In genomic region chr6:164106345-164106769, GRCh38 we compare ENCODE assay signal across 1 cellular context.
TF ChIP-seq lines count a peak whose summit lies in the region.

No MANE protein-coding gene starts in this region.

TF ChIP-seq in K562, 482 proteins besides CTCF, POLR2A, EP300 and RAD21 (continued from another document and continues in another):
- TF ChIP-seq RREB1 (CRISPR knock-in tag; IDR thresholded peaks at IDR 0.05) = peak; percentile 75
- TF ChIP-seq ZNF395 (CRISPR knock-in tag; IDR thresholded peaks at IDR 0.05) = no peak
- TF ChIP-seq FOXA1 (IDR thresholded peaks at IDR 0.05; ENCODE audit: borderline replicate concordance) = no peak
- TF ChIP-seq KLF16 (IDR thresholded peaks at IDR 0.05) = no peak; the same call in 1 of the 2 replicates
- no peak for TF ChIP-seq TARDBP (IDR thresholded peaks at IDR 0.05)
- no peak for TF ChIP-seq ZNF655 (CRISPR knock-in tag; IDR thresholded peaks at IDR 0.05)
- TF ChIP-seq NRF1 (conservative IDR thresholded peaks at IDR 0.05 in 1 of 2, IDR thresholded peaks at IDR 0.05 in 1 of 2) = no peak
- TF ChIP-seq ZNF384 (IDR thresholded peaks at IDR 0.05; ENCODE audit: low read depth, low read length) = no peak
- no peak for TF ChIP-seq GABPB1 (CRISPR knock-in tag; IDR thresholded peaks at IDR 0.05)
- no peak for TF ChIP-seq ATF3 (IDR thresholded peaks at IDR 0.05)
- no peak for TF ChIP-seq ATF3 (CRISPR knock-in tag; conservative IDR thresholded peaks at IDR 0.05)
- TF ChIP-seq HDGF (IDR thresholded peaks at IDR 0.05) = no peak
- TF ChIP-seq MBD2 (IDR thresholded peaks at IDR 0.05; ENCODE audit: borderline replicate concordance, low read depth) = no peak
- TF ChIP-seq RNF2 (IDR thresholded peaks at IDR 0.05) = 0 out of 2 replicates have a peak, but pooled peaks have one; percentile 16
- no peak for TF ChIP-seq BRD4 (IDR thresholded peaks at IDR 0.05)
- TF ChIP-seq XRCC5 (IDR thresholded peaks at IDR 0.05; ENCODE audit: low read depth, low read length) = no peak
- TF ChIP-seq TRIM25 (IDR thresholded peaks at IDR 0.05; ENCODE audit: borderline replicate concordance) = no peak
- no peak for TF ChIP-seq GABPA (tag; conservative IDR thresholded peaks at IDR 0.05; ENCODE audit: low read depth)
- no peak for TF ChIP-seq SFPQ (IDR thresholded peaks at IDR 0.05; ENCODE audit: low read depth, low read length)
- TF ChIP-seq LCOR (CRISPR knock-in tag; IDR thresholded peaks at IDR 0.05) = no peak
- no peak for TF ChIP-seq POLR2H (tag; IDR thresholded peaks at IDR 0.05; ENCODE audit: low read depth)
- TF ChIP-seq STAG1 (CRISPR knock-in tag; IDR thresholded peaks at IDR 0.05; ENCODE audit: borderline replicate concordance) = peak; percentile 32; the same call in 1 of the 2 replicates
- no peak for TF ChIP-seq SRF (CRISPR knock-in tag; IDR thresholded peaks at IDR 0.05)
- TF ChIP-seq ZNF57 (CRISPR knock-in tag; IDR thresholded peaks at IDR 0.05) = no peak
- TF ChIP-seq NR0B1 (IDR thresholded peaks at IDR 0.05; ENCODE audit: partially characterized antibody) = no peak
- no peak for TF ChIP-seq HDAC3 (IDR thresholded peaks at IDR 0.05; ENCODE audit: borderline replicate concordance, partially characterized antibody)
- TF ChIP-seq TSHZ1 (CRISPR knock-in tag; IDR thresholded peaks at IDR 0.05) = 0 out of 2 replicates have a peak, but pooled peaks have one; percentile 1
- no peak for TF ChIP-seq SAFB2 (IDR thresholded peaks at IDR 0.05; ENCODE audit: borderline replicate concordance, low read depth, low read length, severe bottlenecking)
- TF ChIP-seq SIN3A (IDR thresholded peaks at IDR 0.05; ENCODE audit: borderline replicate concordance in 2 of 2, control insufficient read depth in 1 of 2, low read depth in 2 of 2, low read length in 2 of 2) = no peak
- no peak for TF ChIP-seq RCOR1 (IDR thresholded peaks at IDR 0.05; ENCODE audit: borderline replicate concordance in 1 of 2, low read depth in 2 of 2, low read length in 2 of 2)
- no peak for TF ChIP-seq MXI1 (IDR thresholded peaks at IDR 0.05; ENCODE audit: low read depth, low read length)
- no peak for TF ChIP-seq DMBX1 (CRISPR knock-in tag; IDR thresholded peaks at IDR 0.05; ENCODE audit: borderline replicate concordance)
- no peak for TF ChIP-seq GABPB2 (CRISPR knock-in tag; conservative IDR thresholded peaks at IDR 0.05)
- TF ChIP-seq SMARCC2 (IDR thresholded peaks at IDR 0.05; ENCODE audit: low read depth) = no peak
- TF ChIP-seq HDAC1 (IDR thresholded peaks at IDR 0.05) = no peak
- peak; percentile 52; the same call in 1 of the 2 replicates for TF ChIP-seq CTBP1 (IDR thresholded peaks at IDR 0.05; ENCODE audit: borderline replicate concordance)
- TF ChIP-seq C11orf30 (IDR thresholded peaks at IDR 0.05; ENCODE audit: low read depth) = no peak
- TF ChIP-seq ZNF274 (IDR thresholded peaks at IDR 0.05; ENCODE audit: borderline replicate concordance, low read depth, low read length) = no peak
- TF ChIP-seq ZBTB1 (CRISPR knock-in tag; IDR thresholded peaks at IDR 0.05; ENCODE audit: borderline replicate concordance, low read depth) = no peak
- no peak for TF ChIP-seq ZC3H11A (IDR thresholded peaks at IDR 0.05; ENCODE audit: low read depth, low read length)
- TF ChIP-seq HNRNPL (IDR thresholded peaks at IDR 0.05; ENCODE audit: low read depth, low read length) = no peak
- TF ChIP-seq ELF2 (CRISPR knock-in tag; IDR thresholded peaks at IDR 0.05) = no peak
- TF ChIP-seq CBX8 (IDR thresholded peaks at IDR 0.05; ENCODE audit: borderline replicate concordance, extremely low read depth, low read depth, low read length, poor library complexity, severe bottlenecking) = no peak
